In the genomic region with DNA sequence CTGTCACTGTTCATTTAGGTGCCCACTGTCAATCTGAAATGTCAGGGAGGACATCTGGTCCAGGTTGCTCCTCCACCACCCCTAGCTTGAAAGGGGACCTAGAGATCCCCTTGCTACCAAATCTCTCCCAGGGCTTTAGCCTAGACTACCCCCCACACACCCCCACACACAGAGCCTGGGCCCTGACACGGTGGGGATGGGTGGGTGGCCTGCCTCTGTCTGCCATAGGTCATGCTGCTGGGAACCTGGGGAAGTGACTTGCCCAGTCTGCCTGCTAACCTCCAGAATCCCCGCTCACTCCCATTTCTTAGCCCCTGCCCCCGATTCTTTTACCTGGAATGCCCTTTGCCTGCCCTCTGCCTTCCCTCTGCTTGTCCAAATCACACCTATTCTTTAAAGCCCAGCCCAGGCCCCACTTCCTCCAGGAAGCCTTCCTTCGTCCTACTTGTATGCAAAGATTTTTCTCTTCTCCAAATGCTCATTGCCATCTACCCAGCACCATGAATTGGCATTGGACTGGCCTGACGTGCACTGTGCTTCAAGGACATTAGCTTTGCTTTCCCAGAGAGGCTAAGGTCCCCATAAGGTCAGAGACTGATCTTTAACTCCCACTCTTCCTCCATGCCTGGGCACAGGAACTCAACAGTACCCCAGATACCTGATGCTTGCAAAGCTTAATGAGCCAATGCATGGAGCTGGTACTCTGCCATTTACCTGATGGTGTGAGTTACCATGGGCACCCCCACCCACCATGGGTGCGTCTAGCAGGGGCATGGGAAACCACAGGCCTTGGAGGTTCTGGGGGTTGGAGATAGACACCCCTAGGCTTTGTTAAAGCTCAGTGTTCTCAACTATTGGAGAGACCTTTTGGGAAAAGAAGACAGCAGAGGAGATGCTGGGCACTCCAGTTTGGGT, we compare ENCODE assay signal across 10 cellular contexts. TPM values are rescaled to one million over a fixed set of nuclear protein-coding genes. Genes with fewer than 3 reads are reported as not detected.
DNase-seq lines count a peak whose midpoint lies in the region; ATAC-seq and TF ChIP-seq lines count a peak whose summit lies in the region.
"Had no signal": no experiment of that assay in that cellular context is flagged by ENCODE, and none has a peak within 500 bp of the region (broad histone marks: within the 10 kb centered on the region; RNA-seq: fewer than 3 reads in every experiment).

No MANE protein-coding gene starts in this region.

- H2BK5ac ChIP-seq in H9 (ENCODE audit: insufficient read length, low read length), result no peak overlapping the region

- DNase-seq in H9 (no peak), mesothelial cell of epicardium (ENCODE audit: low spot score in 2 of 2, unreplicated experiment in 2 of 2) (no peak), KG1 (lab: John Stamatoyannopoulos, UW) (no peak)
- DNase-seq: NCI-H1417 treated with DMSO at 0.1 percent for 48 hours had no signal

- peak overlapping the region; percentile 10 to 84 for H3K4me3 ChIP-seq in stomach smooth muscle (ENCODE audit: low read length in 2 of 2)

- H3K27me3 Mint-ChIP-seq in H9 (ENCODE audit: low read depth) (peaks cover 84% of the 10 kb centered on the region), brain (no peaks in the 10 kb centered on the region), mesothelial cell of epicardium (ENCODE audit: low read depth) (peaks cover 1% of the 10 kb centered on the region)

- H3K23me2 ChIP-seq in H9 (ENCODE audit: insufficient read length, low read depth, low read length, poor library complexity, severe bottlenecking), result peaks cover 22% of the 10 kb centered on the region

- H2BK120ac ChIP-seq in H9 (ENCODE audit: low read depth, low read length, poor library complexity, severe bottlenecking), result no peak overlapping the region

- H3K4me2 ChIP-seq in H9 (ENCODE audit: insufficient read depth, insufficient read length, low read length), result no peak overlapping the region

- H3K27me3 ChIP-seq in H9 (ENCODE audit: insufficient read depth, low read length) (peaks cover 19% of the 10 kb centered on the region; the same call in 1 of the 2 replicates), stomach smooth muscle (ENCODE audit: control insufficient read depth in 1 of 2, insufficient read depth in 2 of 2, low read length in 2 of 2) (no peaks in the 10 kb centered on the region)

- no peaks in the 10 kb centered on the region for H3K36me3 ChIP-seq in stomach smooth muscle (ENCODE audit: control insufficient read depth in 2 of 2, insufficient read depth in 2 of 2, low read length in 2 of 2)

- H3K9me3 ChIP-seq in H9 (ENCODE audit: control insufficient read depth, low read depth, low read length) (no peaks in the 10 kb centered on the region), stomach smooth muscle (ENCODE audit: control insufficient read depth in 2 of 2, low read length in 2 of 2) (no peaks in the 10 kb centered on the region)

- no peak overlapping the region for H2AFZ ChIP-seq in H9 (ENCODE audit: low read length)

- no peak overlapping the region; the same call in 1 of the 2 replicates for H3K14ac ChIP-seq in H9 (ENCODE audit: insufficient read depth, low read length)

- H3K4ac ChIP-seq in H9 (ENCODE audit: low read depth, low read length), result no peak overlapping the region

- no peak overlapping the region for H3K27ac ChIP-seq in H9 (ENCODE audit: insufficient read length, low read depth, low read length)
- peak overlapping the region; percentile 89 for H3K27ac ChIP-seq in stomach smooth muscle (ENCODE audit: low read length)
- H3K27ac ChIP-seq: SK-N-MC had no signal

- H3K23ac ChIP-seq in H9 (ENCODE audit: insufficient read length, low read depth, low read length), result no peak overlapping the region

- no peak overlapping the region for H2BK20ac ChIP-seq in H9 (ENCODE audit: low read depth, low read length, poor library complexity, severe bottlenecking)

- H4K8ac ChIP-seq in H9 (replicated peaks; ENCODE audit: insufficient read length, low read depth, low read length), result no peak overlapping the region

- H3K18ac ChIP-seq in H9 (ENCODE audit: insufficient read length, low read depth, low read length), result no peak overlapping the region

- peaks cover 47 to 63% of the 10 kb centered on the region in 2 experiments for H3K4me1 Mint-ChIP-seq in H9
- peaks cover 85% of the 10 kb centered on the region for H3K4me1 Mint-ChIP-seq in brain
- peaks cover 72% of the 10 kb centered on the region for H3K4me1 Mint-ChIP-seq in mesothelial cell of epicardium

- H3K9me3 Mint-ChIP-seq in H9 (no peaks in the 10 kb centered on the region; a peak in 1 of 5 replicates), brain (no peaks in the 10 kb centered on the region), mesothelial cell of epicardium (no peaks in the 10 kb centered on the region)
- H3K9me3 Mint-ChIP-seq: activated T-cell treated with anti-CD3 and anti-CD28 coated beads, Interleukin-2, amount 50 U/mL, for 24 hours had no signal

- no peak overlapping the region for H3T11ph ChIP-seq in H9 (ENCODE audit: low read length)

- H3K36me3 Mint-ChIP-seq in H9 (ENCODE audit: insufficient read depth in 1 of 3, low read depth in 3 of 3), result no peaks in the 10 kb centered on the region; a peak in 1 of 7 replicates
- no peaks in the 10 kb centered on the region for H3K36me3 Mint-ChIP-seq in brain
- H3K36me3 Mint-ChIP-seq in mesothelial cell of epicardium, result no peaks in the 10 kb centered on the region

- WGBS in H9 (ENCODE audit: extremely low coverage, insufficient read length, low lambda C conversion rate), result no CpG with 5 or more reads among the region's 6 CpGs

- H2BK15ac ChIP-seq in H9 (ENCODE audit: low read depth, low read length), result no peak overlapping the region

- H3K4me1 ChIP-seq in H9 (ENCODE audit: insufficient read depth, low read length), result peaks cover 7% of the 10 kb centered on the region; the same call in 1 of the 2 replicates
- peaks cover 79% of the 10 kb centered on the region for H3K4me1 ChIP-seq in stomach smooth muscle (ENCODE audit: control insufficient read depth, insufficient read depth, low read length)

- H2AK5ac ChIP-seq in H9 (ENCODE audit: insufficient read length, low read length), result no peak overlapping the region

- no peaks in the 10 kb centered on the region for H3K79me2 ChIP-seq in H9 (ENCODE audit: insufficient read depth, low read length)

- H3K79me1 ChIP-seq in H9 (ENCODE audit: insufficient read depth, low read depth, low read length, poor library complexity, severe bottlenecking), result no peaks in the 10 kb centered on the region

- no peak overlapping the region for H3K56ac ChIP-seq in H9 (ENCODE audit: insufficient read length, low read depth, low read length)

- H3K27ac Mint-ChIP-seq in H9, result no peak overlapping the region
- H3K27ac Mint-ChIP-seq in brain, result peak overlapping the region; percentile 95 to 99 (median 96)
- peak overlapping the region; percentile 98 for H3K27ac Mint-ChIP-seq in mesothelial cell of epicardium
- H3K27ac Mint-ChIP-seq: activated T-cell treated with anti-CD3 and anti-CD28 coated beads, Interleukin-2, amount 50 U/mL, for 24 hours had no signal

- H2BK12ac ChIP-seq in H9 (ENCODE audit: insufficient read length, low read depth, low read length), result no peak overlapping the region

- H3K4me3 Mint-ChIP-seq in H9 (peak overlapping the region; percentile 58 to 75), brain (peak overlapping the region; percentile 80 to 96 (median 87)), mesothelial cell of epicardium (peak overlapping the region; percentile 71)

- no peak overlapping the region for H4K91ac ChIP-seq in H9 (ENCODE audit: insufficient read length, low read depth, low read length)

- H3K9ac ChIP-seq in H9 (ENCODE audit: extremely low read depth, insufficient read length, low read length) (no peak overlapping the region), stomach smooth muscle (ENCODE audit: low read length in 2 of 2) (peak overlapping the region in 1 of 2 donors; percentile 82)

- H4K5ac ChIP-seq in H9 (ENCODE audit: insufficient read length, low read depth, low read length), result no peak overlapping the region

- TF ChIP-seq CTCF in H9 (conservative IDR thresholded peaks at IDR 0.05) (no peak), brain (conservative IDR thresholded peaks at IDR 0.05) (no peak), mesothelial cell of epicardium (IDR thresholded peaks at IDR 0.05; ENCODE audit: unreplicated experiment) (no peak)

- no peak for ATAC-seq in GM21360 (IDR thresholded peaks at IDR 0.05; ENCODE audit: unreplicated experiment)
- no peak for ATAC-seq in HG03135 (IDR thresholded peaks at IDR 0.05; ENCODE audit: unreplicated experiment)

- H4K20me1 ChIP-seq in H9 (ENCODE audit: control insufficient read depth, insufficient read depth, insufficient read length), result no peaks in the 10 kb centered on the region

RNA-seq across cellular contexts. Expression of a gene that starts 1.9 kb away (rescaled TPM):
- total RNA-seq in H9 (2021), result 4.7 and 5.0 TPM in 2 replicates
- 42.2 TPM for polyA plus RNA-seq in brain (ENCODE audit: insufficient read depth, low read depth, low replicate concordance)
- 114 to 119 TPM (median 116 TPM) in 3 replicates for total RNA-seq in mesothelial cell of epicardium

RNA-seq across cellular contexts. Expression of a gene that starts 18.2 kb away (rescaled TPM):
- 25.7 and 28.1 TPM in 2 replicates for total RNA-seq in H9 (2021)
- polyA plus RNA-seq in brain (ENCODE audit: insufficient read depth, low read depth, low replicate concordance), result 15.7 TPM
- 55.1 to 56.5 TPM (median 56.2 TPM) in 3 replicates for total RNA-seq in mesothelial cell of epicardium

RNA-seq across cellular contexts. Expression of a gene that starts 23.4 kb away (rescaled TPM):
- total RNA-seq in H9 (2021), result 70.1 and 70.5 TPM in 2 replicates
- 38.1 TPM for polyA plus RNA-seq in brain (ENCODE audit: insufficient read depth, low read depth, low replicate concordance)
- total RNA-seq in mesothelial cell of epicardium, result 44.9 to 46.2 TPM (median 45.6 TPM) in 3 replicates

RNA-seq across cellular contexts. Expression of a gene that starts 40.1 kb away (rescaled TPM):
- 0.97 TPM in 1 of 2 replicates, not detected in the other for total RNA-seq in H9 (2021)
- polyA plus RNA-seq in brain (ENCODE audit: insufficient read depth, low read depth, low replicate concordance), result not detected
- not detected in 3 replicates for total RNA-seq in mesothelial cell of epicardium

Comparison
In these comparisons a context has a peak if more than half of its experiments do, and no peak if none do; other contexts are left out.
1. H3K27ac Mint-ChIP-seq: peak in brain (5 of 5) and mesothelial cell of epicardium (single experiment); none in H9 (0 of 3).
2. RNA of a gene that starts 1.9 kb away (total RNA-seq): 114 to 119 TPM in mesothelial cell of epicardium; 4.7 to 5.0 TPM in H9; every median in the first group is over 10 times any median in the second.
3. Peak in every context shown above with its lines, with median percentiles within 50 percentile points of each other: H3K4me3 Mint-ChIP-seq.